ENCODE assay signal across 1 cellular context in genomic region chr5:55623789-55624188, GRCh38.
TF ChIP-seq lines count a peak whose summit lies in the region.

No MANE protein-coding gene starts in this region.

TF ChIP-seq in IMR-90, 13 proteins besides CTCF, POLR2A, EP300 and RAD21:
- TF ChIP-seq RFX5 (IDR thresholded peaks at IDR 0.05; ENCODE audit: low read depth, low read length): no peak
- TF ChIP-seq MXI1 (IDR thresholded peaks at IDR 0.05; ENCODE audit: borderline replicate concordance, low read depth, low read length): no peak
- no peak for TF ChIP-seq FOS (IDR thresholded peaks at IDR 0.05; ENCODE audit: low read depth, low read length)
- TF ChIP-seq CHD1 (IDR thresholded peaks at IDR 0.05; ENCODE audit: low read depth, low read length): no peak
- no peak for TF ChIP-seq BHLHE40 (IDR thresholded peaks at IDR 0.05; ENCODE audit: low read depth, low read length)
- TF ChIP-seq MAZ (IDR thresholded peaks at IDR 0.05; ENCODE audit: borderline replicate concordance, low read depth, low read length): no peak
- no peak for TF ChIP-seq CEBPB (IDR thresholded peaks at IDR 0.05; ENCODE audit: low read depth, low read length)
- no peak for TF ChIP-seq NFE2L2 (IDR thresholded peaks at IDR 0.05; ENCODE audit: low read depth, low read length)
- no peak for TF ChIP-seq ELK1 (IDR thresholded peaks at IDR 0.05; ENCODE audit: borderline replicate concordance, low read depth, low read length)
- TF ChIP-seq RCOR1 (IDR thresholded peaks at IDR 0.05; ENCODE audit: insufficient replicate concordance, low read length): no peak
- TF ChIP-seq MAFK (IDR thresholded peaks at IDR 0.05; ENCODE audit: low read depth, low read length): no peak
- no peak for TF ChIP-seq SMC3 (IDR thresholded peaks at IDR 0.05; ENCODE audit: low read depth, low read length)
- no peak for TF ChIP-seq USF2 (IDR thresholded peaks at IDR 0.05; ENCODE audit: low read depth, low read length)
